ENCODE assay signal across 7 cellular contexts in the genomic region with DNA sequence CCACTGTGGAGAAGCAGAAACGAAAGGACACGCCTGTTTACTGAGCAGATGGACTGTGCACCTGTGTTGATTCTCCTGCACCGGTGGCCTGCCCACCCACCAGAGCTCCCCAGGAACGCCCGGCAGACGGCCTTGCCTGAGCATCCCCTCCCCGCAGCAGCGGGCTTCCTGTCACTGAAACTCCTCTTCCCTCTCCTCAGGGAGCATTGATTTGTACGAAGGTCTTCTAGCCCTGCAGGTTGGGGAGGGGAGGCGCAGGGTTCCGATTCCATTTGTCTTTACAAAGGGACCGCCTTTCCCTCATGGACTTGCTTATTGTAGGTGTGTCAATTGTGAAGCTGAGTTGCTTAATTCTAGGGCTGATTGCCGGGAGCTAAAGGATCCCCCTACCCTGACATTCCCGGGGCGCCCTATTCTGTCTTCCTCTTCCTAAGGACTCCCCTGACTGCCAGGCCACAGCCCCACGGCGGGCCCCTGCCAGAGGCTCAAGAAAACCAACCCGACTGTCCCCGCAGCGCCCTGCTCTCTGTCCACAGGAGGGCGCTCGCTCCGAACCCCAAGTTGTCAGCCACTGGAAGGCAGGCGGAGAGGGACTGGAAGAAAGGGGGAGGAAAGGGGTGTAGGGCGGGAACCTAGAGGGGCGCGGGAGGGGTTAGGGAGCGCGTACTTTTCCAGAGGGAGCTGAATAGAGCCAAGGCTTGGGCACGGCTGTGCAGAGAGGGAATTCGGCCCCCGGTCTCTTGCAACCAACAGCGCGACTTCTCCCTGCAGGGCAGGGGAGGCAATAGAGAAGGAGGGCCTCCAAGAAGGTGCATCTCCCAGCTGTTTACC.
DNase-seq lines count a peak whose midpoint lies in the region; ATAC-seq and TF ChIP-seq lines count a peak whose summit lies in the region.

No MANE protein-coding gene starts in this region.

- TF ChIP-seq CTCF in GM20000 (IDR thresholded peaks at IDR 0.05; ENCODE audit: extremely low read depth, missing control alignments) (peak; percentile 80), choroid plexus epithelial cell (conservative IDR thresholded peaks at IDR 0.05; ENCODE audit: low read depth, low read length) (peak; percentile 91)

- DNase-seq in GM20000 (ENCODE audit: low spot score) (peak; percentile 81), NCI-H446 treated with DMSO at 0.1 percent for 48 hours (lab: John Stamatoyannopoulos, UW) (peak; percentile 79), choroid plexus epithelial cell (ENCODE audit: low read depth) (peak; percentile 87), kidney tubule cell (ENCODE audit: low spot score) (peak; percentile 84)
- peak; percentile 88 for DNase-seq in activated CD4-positive, alpha-beta T cell treated with anti-CD3 and anti-CD28 coated beads for 48 hours
- DNase-seq in stimulated activated CD4-positive, alpha-beta T cell treated with anti-CD3 and anti-CD28 coated beads, Interleukin-12 subunit alpha, Interleukin-12 subunit beta, amount 100 ng/mL, for 4 hours: peak; percentile 73

- H3K4me3 ChIP-seq in choroid plexus epithelial cell (ENCODE audit: low read depth, low read length): peak overlapping the region; percentile 45

- ATAC-seq in HG03280 (IDR thresholded peaks at IDR 0.05; ENCODE audit: unreplicated experiment): no peak
